ENCODE assay signal across 12 cellular contexts in genomic region chr12:121568971-121569808, GRCh38. TPM values are rescaled to one million over a fixed set of nuclear protein-coding genes. Genes with fewer than 3 reads are reported as not detected.
DNase-seq lines count a peak whose midpoint lies in the region; ATAC-seq, FAIRE-seq and TF ChIP-seq lines count a peak whose summit lies in the region.
"Had no signal": no experiment of that assay in that cellular context is flagged by ENCODE, and none has a peak within 500 bp of the region (broad histone marks: within the 10 kb centered on the region; RNA-seq: fewer than 3 reads in every experiment).

No MANE protein-coding gene starts in this region.

- TF ChIP-seq POLR2A in GM12878 (IDR thresholded peaks at IDR 0.05; ENCODE audit: low read depth, low read length), result no peak
- TF ChIP-seq POLR2A in sigmoid colon (IDR thresholded peaks at IDR 0.05), result no peak
- no peak for TF ChIP-seq POLR2A in erythroblast (IDR thresholded peaks at IDR 0.05; ENCODE audit: low read length)

- H2AFZ ChIP-seq in GM23248, result peak overlapping the region; percentile 24; the same call in 1 of the 2 replicates
- no peak overlapping the region for H2AFZ ChIP-seq in GM12878 (ENCODE audit: control insufficient read depth, low read depth, low read length)

- H3K36me3 ChIP-seq in GM23248 (ENCODE audit: low read depth), result peaks cover 4% of the 10 kb centered on the region; the same call in 1 of the 2 replicates
- H3K36me3 ChIP-seq in GM12878 (ENCODE audit: control insufficient read depth in 2 of 2, insufficient read depth in 2 of 2, low read length in 1 of 2), result no peaks in the 10 kb centered on the region; a peak in 1 of 4 replicates
- peaks cover 0 to 2% of the 10 kb centered on the region in 2 donors for H3K36me3 ChIP-seq in kidney (ENCODE audit: control insufficient read depth in 1 of 2, insufficient read depth in 2 of 2, low read length in 2 of 2)
- H3K36me3 ChIP-seq in sigmoid colon, result peaks cover 0 to 6% (median 0%) of the 10 kb centered on the region in 4 donors

- no peak for FAIRE-seq in GM12878 (lab: Jason Lieb, UNC)
- FAIRE-seq in kidney (lab: Jason Lieb, UNC), result no peak

- H4K20me1 ChIP-seq in GM23248 (ENCODE audit: insufficient read depth) (no peaks in the 10 kb centered on the region), GM12878 (ENCODE audit: control insufficient read depth, insufficient read depth) (no peaks in the 10 kb centered on the region)

- H3K4me1 ChIP-seq in GM23248 (ENCODE audit: insufficient read depth) (no peaks in the 10 kb centered on the region), GM12878 (ENCODE audit: control insufficient read depth, insufficient read depth, low read length) (no peaks in the 10 kb centered on the region), kidney (ENCODE audit: control insufficient read depth in 1 of 2, insufficient read depth in 1 of 2, low read depth in 1 of 2, low read length in 2 of 2) (no peaks in the 10 kb centered on the region), sigmoid colon (peaks cover 0 to 27% (median 20%) of the 10 kb centered on the region in 4 donors)

- POLR2A ChIA-PET in GM12878 (lab: Charles Lee), result interaction anchor here (0.5 to 2.5 kb wide), 4 partner anchors 11 to 89 kb away, joined by 3 to 13 read pairs (median 5); no protein-coding TSS in a partner anchor

- DNase-seq in GM23248 (peak; percentile 55), GM12878 (ENCODE audit: low read depth, low spot score) (no peak), kidney (peak; percentile 77), sigmoid colon (peak; percentile 76), erythroblast (lab: John Stamatoyannopoulos, UW) (no peak), cerebellar nuclear complex (lab: John Stamatoyannopoulos, UW) (no peak), GDM1 (lab: John Stamatoyannopoulos, UW) (no peak)
- DNase-seq: activated CD4-positive, alpha-beta T cell treated with anti-CD3 and anti-CD28 coated beads for 48 hours; activated naive CD8-positive, alpha-beta T cell treated with anti-CD3 and anti-CD28 coated beads, Interleukin-2, amount 10 ng/mL, durations not matched to agents 7 days and 5 days; foreskin melanocyte; NCI-H2081 had no signal

- H3K27ac ChIP-seq in GM23248 (no peak overlapping the region), GM12878 (ENCODE audit: control insufficient read depth, insufficient read depth) (no peak overlapping the region), kidney (ENCODE audit: low read depth in 2 of 2, low read length in 2 of 2) (no peak overlapping the region), sigmoid colon (peak overlapping the region; percentile 39 to 80 (median 62))

- RAD21 ChIA-PET in GM12878 (lab: Charles Lee; ENCODE audit: unreplicated experiment), result interaction anchor here (0.8 to 1.1 kb wide), 3 partner anchors 9 to 58 kb away, joined by 3 read pairs; no protein-coding TSS in a partner anchor

- TF ChIP-seq EP300 in GM12878 (IDR thresholded peaks at IDR 0.05; ENCODE audit: borderline replicate concordance in 1 of 2, control insufficient read depth in 1 of 2, low read depth in 2 of 2, low read length in 2 of 2), result no peak
- no peak for TF ChIP-seq EP300 in sigmoid colon (IDR thresholded peaks at IDR 0.05)

- SMC1A ChIA-PET in GM12878 (lab: Charles Lee; ENCODE audit: uncharacterized antibody, unreplicated experiment), result no interaction called here

- H3K9me3 ChIP-seq in GM23248 (ENCODE audit: low read depth) (no peaks in the 10 kb centered on the region), GM12878 (replicated peaks; ENCODE audit: control insufficient read depth, insufficient read depth, low read length) (no peaks in the 10 kb centered on the region), kidney (ENCODE audit: control insufficient read depth in 1 of 2, low read length in 2 of 2) (no peaks in the 10 kb centered on the region), sigmoid colon (no peaks in the 10 kb centered on the region)

- H3K4me3 ChIP-seq in GM23248 (no peak overlapping the region), GM12878 (no peak overlapping the region), kidney (ENCODE audit: low read length in 2 of 2) (no peak overlapping the region), sigmoid colon (peak overlapping the region in 2 of 4 donors; percentile 7 to 11)

- H3K9me2 ChIP-seq in GM23248 (ENCODE audit: insufficient read depth), result no peaks in the 10 kb centered on the region

- in situ Hi-C loops in GM23248 (cut with MboI) (no loop called here), GM12878 (cut with MboI) (no loop called here)

- CTCF ChIA-PET in GM12878 (lab: Yijun Ruan, JAX), result interaction anchor here (0.7 to 1.1 kb wide), 2 partner anchors 10 to 17 kb away, joined by 3 to 4 read pairs; no protein-coding TSS in a partner anchor

- H3K27me3 ChIP-seq in GM23248 (replicated peaks; ENCODE audit: insufficient read depth) (no peaks in the 10 kb centered on the region), GM12878 (replicated peaks in 1 of 2; ENCODE audit: control insufficient read depth in 2 of 2, insufficient read depth in 2 of 2, low read length in 1 of 2) (no peaks in the 10 kb centered on the region), sigmoid colon (no peaks in the 10 kb centered on the region)

- H3K4me2 ChIP-seq in GM23248 (ENCODE audit: unreplicated experiment) (no peak overlapping the region), GM12878 (ENCODE audit: control insufficient read depth, insufficient read depth) (no peak overlapping the region)

- TF ChIP-seq RAD21 in GM12878 (IDR thresholded peaks at IDR 0.05; ENCODE audit: insufficient read depth, low read depth, low read length), result no peak

- 45 to 46% methylated on average over 14 of the region's 14 CpGs for WGBS in GM23248 (ENCODE audit: low coverage in 1 of 2, low lambda C conversion rate in 2 of 2, missing lambda C conversion rate in 2 of 2), 2 experiments
- 57% methylated on average over 14 of the region's 14 CpGs for WGBS in GM12878 (ENCODE audit: insufficient coverage, insufficient replicate concordance, low lambda C conversion rate, missing lambda C conversion rate)
- WGBS in sigmoid colon, 2 donors, result 73 to 78% methylated on average over 14 of the region's 14 CpGs

- BruUV-seq in GM12878 (replicated peaks; lab: Mats Ljungman, UMichigan), result no TSS peak

- TF ChIP-seq CTCF in GM12878 (IDR thresholded peaks at IDR 0.05 in 2 of 3, conservative IDR thresholded peaks at IDR 0.05 in 1 of 3; ENCODE audit: control insufficient read depth in 2 of 3, extremely low read depth in 1 of 3, insufficient read depth in 1 of 3, low read depth in 3 of 3, low read length in 3 of 3) (no peak), kidney (IDR thresholded peaks at IDR 0.05; ENCODE audit: borderline replicate concordance, extremely low read depth, insufficient read depth) (no peak), sigmoid colon (IDR thresholded peaks at IDR 0.05) (no peak)

- intact Hi-C loops in GM12878 (cut with micrococcal nuclease; ENCODE audit: unreplicated experiment), result no loop called here
- intact Hi-C loops in kidney (cut with DNase I), result no loop called here
- intact Hi-C loops in sigmoid colon (cut with DNase I), result no loop called here

- H3K9ac ChIP-seq in GM23248 (no peak overlapping the region), GM12878 (ENCODE audit: control insufficient read depth, insufficient read depth, low read length) (no peak overlapping the region), kidney (ENCODE audit: low read length in 2 of 2) (no peak overlapping the region)

- H3F3A ChIP-seq in GM23248 (ENCODE audit: insufficient read depth), result no peaks in the 10 kb centered on the region

- no peaks in the 10 kb centered on the region for H3K79me2 ChIP-seq in GM23248 (ENCODE audit: insufficient read depth)
- no peaks in the 10 kb centered on the region for H3K79me2 ChIP-seq in GM12878 (ENCODE audit: control insufficient read depth, insufficient read depth, low read length)

- ATAC-seq in GM12878 (peak; percentile 71), GM18909 (IDR thresholded peaks at IDR 0.05; ENCODE audit: poor library complexity, unreplicated experiment) (no peak)

RNA-seq across cellular contexts. Expression of gene KDM2B, which starts 11.6 kb away (rescaled TPM):
- 20.1 and 26.3 TPM in 2 replicates for total RNA-seq in GM23248 (2014; rRNA removed; shearing (Covaris generic))
- polyA plus RNA-seq in GM23248 (2016; fragmentation: Nextera tagmentation; extraction: Ambion mirVana) (8.2 and 10.6 TPM in 2 replicates), GM12878 (2011; rRNA removed) (67.9 and 124 TPM in 2 replicates), GM12878 (2014; fragmentation: Illumina TruSeq; extraction: Trizol) (31.7 and 46.7 TPM in 2 replicates), GM12878 (2014; fragmentation: Nextera tagmentation; extraction: Ambion mirVana) (10 to 100 TPM; 13.6 to 14.7 TPM), GM12878 (2014; rRNA removed) (72.8 and 77.4 TPM in 2 replicates), GM12878 (2016; fragmentation: Nextera tagmentation; extraction: Ambion mirVana) (10 to 100 TPM; 31.8 to 34.0 TPM), kidney (ENCODE audit: insufficient read depth, low read depth, low replicate concordance) (6.2 TPM), sigmoid colon (10 to 100 TPM in 1 of 3 donors, 1 to 10 TPM in 2; 4.8 to 23.2 (median 9.9) TPM)
- total RNA-seq in GM12878 (2013; cell fraction: nucleolus; rRNA removed), result 634 and 686 TPM in 2 replicates
- total RNA-seq in GM12878 (2014; rRNA removed) (57.9 and 62.9 TPM in 2 replicates), GM12878 (2014; rRNA removed; fragmentation: Illumina TruSeq; extraction: Trizol) (33.0 and 34.1 TPM in 2 replicates), GM12878 (2021) (76.3 and 87.6 TPM in 2 replicates), kidney (19.7 TPM), sigmoid colon (10 to 100 TPM; 16.1 to 31.7 (median 18.5) TPM)
- 76.8 TPM for polyA plus RNA-seq in GM12878 (2011; ENCODE audit: low read depth)
- polyA plus RNA-seq in GM12878 (2011; cell fraction: cytosol; rRNA removed), result 103 and 121 TPM in 2 replicates
- 380 and 393 TPM in 2 replicates for polyA plus RNA-seq in GM12878 (2011; cell fraction: nucleus; rRNA removed)
- polyA plus RNA-seq in GM12878 (2012), result 81.7 and 83.4 TPM in 2 replicates
- polyA minus RNA-seq in GM12878 (2011; rRNA and poly(A)+ RNA removed), result 395 and 503 TPM in 2 replicates
- 82.7 and 85.4 TPM in 2 replicates for polyA minus RNA-seq in GM12878 (2011; cell fraction: cytosol; rRNA and poly(A)+ RNA removed)
- polyA minus RNA-seq in GM12878 (2011; cell fraction: nucleus; rRNA and poly(A)+ RNA removed), result 171 and 227 TPM in 2 replicates

RNA-seq across cellular contexts. Expression of gene ORAI1, which starts 57.1 kb away (rescaled TPM):
- 4.9 and 7.6 TPM in 2 replicates for total RNA-seq in GM23248 (2014; rRNA removed; shearing (Covaris generic))
- polyA plus RNA-seq in GM23248 (2016; fragmentation: Nextera tagmentation; extraction: Ambion mirVana) (14.2 and 16.1 TPM in 2 replicates), GM12878 (2011; rRNA removed) (4.8 and 15.3 TPM in 2 replicates), GM12878 (2014; fragmentation: Illumina TruSeq; extraction: Trizol) (2.6 and 6.5 TPM in 2 replicates), GM12878 (2014; fragmentation: Nextera tagmentation; extraction: Ambion mirVana) (1 to 10 TPM; 5.5 to 6.1 TPM), GM12878 (2014; rRNA removed) (33.1 and 39.2 TPM in 2 replicates), GM12878 (2016; fragmentation: Nextera tagmentation; extraction: Ambion mirVana) (10 to 100 TPM in 1 of 2 experiments, 1 to 10 TPM in 1; 7.7 to 25.1 TPM), kidney (ENCODE audit: insufficient read depth, low read depth, low replicate concordance) (18.2 TPM), sigmoid colon (10 to 100 TPM in 1 of 3 donors, 1 to 10 TPM in 2; 5.3 to 24.9 (median 9.6) TPM)
- 13.1 and 15.8 TPM in 2 replicates for total RNA-seq in GM12878 (2013; cell fraction: nucleolus; rRNA removed)
- total RNA-seq in GM12878 (2014; rRNA removed) (9.7 and 16.4 TPM in 2 replicates), GM12878 (2014; rRNA removed; fragmentation: Illumina TruSeq; extraction: Trizol) (7.1 and 8.2 TPM in 2 replicates), GM12878 (2021) (31.0 and 32.2 TPM in 2 replicates), kidney (16.5 TPM), sigmoid colon (10 to 100 TPM in 2 of 4 donors, 1 to 10 TPM in 2; 5.4 to 12.2 (median 9.0) TPM)
- polyA plus RNA-seq in GM12878 (2011; ENCODE audit: low read depth), result 6.5 TPM
- 28.4 and 36.0 TPM in 2 replicates for polyA plus RNA-seq in GM12878 (2011; cell fraction: cytosol; rRNA removed)
- polyA plus RNA-seq in GM12878 (2011; cell fraction: nucleus; rRNA removed), result 20.8 and 24.1 TPM in 2 replicates
- 21.7 and 23.1 TPM in 2 replicates for polyA plus RNA-seq in GM12878 (2012)
- polyA minus RNA-seq in GM12878 (2011; rRNA and poly(A)+ RNA removed), result 21.7 and 34.6 TPM in 2 replicates
- polyA minus RNA-seq in GM12878 (2011; cell fraction: cytosol; rRNA and poly(A)+ RNA removed), result 25.1 and 28.5 TPM in 2 replicates
- polyA minus RNA-seq in GM12878 (2011; cell fraction: nucleus; rRNA and poly(A)+ RNA removed), result 7.7 and 21.1 TPM in 2 replicates

Comparison
In these comparisons a context has a peak if more than half of its experiments do, and no peak if none do; other contexts are left out.
1. DNase-seq: peak in GM23248 (single experiment), kidney (single experiment) and sigmoid colon (single experiment); none in GM12878 (single experiment), erythroblast (0 of 2), cerebellar nuclear complex (0 of 2) and GDM1 (single experiment).
2. H3K27ac ChIP-seq: peak in sigmoid colon (4 of 4); none in GM23248 (single experiment), GM12878 (single experiment) and kidney (0 of 2).